In the genomic region with DNA sequence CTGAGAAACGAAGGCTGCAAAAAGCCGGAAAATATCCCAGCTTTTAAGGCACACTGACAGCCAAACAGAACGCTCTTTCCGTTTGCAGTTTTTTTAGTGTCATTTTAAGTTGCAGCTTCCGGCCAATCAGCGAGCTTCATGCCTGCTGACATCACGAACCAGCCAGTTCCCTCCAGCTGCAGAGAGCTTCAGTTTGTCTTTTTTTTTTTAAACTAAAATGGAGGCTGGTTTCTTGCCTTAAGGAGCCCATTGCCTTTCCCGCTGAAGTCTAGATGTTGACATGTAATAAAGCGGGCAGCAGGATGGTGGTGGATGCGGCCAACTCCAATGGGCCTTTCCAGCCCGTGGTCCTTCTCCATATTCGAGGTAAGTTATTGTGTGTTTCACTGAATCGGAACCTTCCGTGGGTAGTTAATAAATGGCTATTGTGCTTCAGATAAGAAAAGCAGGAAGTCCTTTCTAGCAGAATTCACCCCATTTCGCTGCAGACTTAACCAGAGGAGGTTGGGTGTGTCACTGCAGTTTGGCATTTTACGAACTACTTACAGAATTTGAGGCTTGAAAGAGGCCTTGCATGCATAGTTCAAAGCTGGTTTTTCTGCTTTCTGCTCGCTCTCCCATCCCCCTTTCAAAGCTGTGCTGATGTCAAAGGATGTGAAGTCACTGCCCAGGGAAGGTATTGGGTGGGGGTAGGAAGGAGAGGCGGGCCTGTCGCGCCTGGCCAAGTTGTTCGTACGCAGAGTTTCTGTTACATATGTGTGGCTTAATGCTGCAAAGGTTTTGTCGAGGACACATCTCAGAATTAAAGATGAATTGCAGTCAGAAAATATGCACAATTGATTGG, we compare ENCODE assay signal across 8 cellular contexts. TPM values are rescaled to one million over a fixed set of nuclear protein-coding genes. Genes with fewer than 3 reads are reported as not detected.
A peak's percentile ranks its signal among the peaks of the same experiment; 100 is the strongest.
DNase-seq lines count a peak whose midpoint lies in the region; ATAC-seq, FAIRE-seq and TF ChIP-seq lines count a peak whose summit lies in the region.

No MANE protein-coding gene starts in this region.

- TSS peak; percentile 93 for BruUV-seq in HepG2 (replicated peaks; lab: Mats Ljungman, UMichigan)

- TF ChIP-seq CTCF in dorsolateral prefrontal cortex (IDR thresholded peaks at IDR 0.05 in 54 of 56, conservative IDR thresholded peaks at IDR 0.05 in 2 of 56; ENCODE audit: low read depth in 1 of 56, partially characterized antibody in 56 of 56) (peak in 3 of 56 donors; percentile 12 to 13 (median 12)), HepG2 (CRISPR knock-in tag; IDR thresholded peaks at IDR 0.05) (no peak)

- ATAC-seq in GM19452 (IDR thresholded peaks at IDR 0.05; ENCODE audit: unreplicated experiment) (peak; percentile 81), HG03571 (IDR thresholded peaks at IDR 0.05; ENCODE audit: unreplicated experiment) (peak; percentile 74), HepG2 (peak; percentile 96)

- peaks cover 46% of the 10 kb centered on the region for H3K4me1 ChIP-seq in CD4-positive, alpha-beta memory T cell (ENCODE audit: insufficient read depth, low read length)
- H3K4me1 ChIP-seq in HepG2 (ENCODE audit: insufficient read depth, low read length): peaks cover 52% of the 10 kb centered on the region

- in situ Hi-C loops in HepG2 (cut with HindIII; ENCODE audit: extremely low pct_ligation_motif_present, low pct_unique_long_range_greater_than_20kb): no loop called here

- H3K36me3 ChIP-seq in CD4-positive, alpha-beta memory T cell (ENCODE audit: insufficient read depth, low read length): no peaks in the 10 kb centered on the region
- H3K36me3 ChIP-seq in HepG2 (replicated peaks in 1 of 2; ENCODE audit: control insufficient read depth in 1 of 2, insufficient read depth in 2 of 2, low read length in 2 of 2): peaks cover 3 to 19% of the 10 kb centered on the region in 2 experiments; a peak in 4 of 5 replicates

- no peak for TF ChIP-seq RAD21 in HepG2 (CRISPR knock-in tag; IDR thresholded peaks at IDR 0.05)

- TF ChIP-seq POLR2A in HepG2 (IDR thresholded peaks at IDR 0.05; ENCODE audit: insufficient read depth in 1 of 2, low read depth in 2 of 2, low read length in 2 of 2): peak; percentile 60 to 85

- H3K79me2 ChIP-seq in HepG2 (ENCODE audit: insufficient read depth, low read length): peaks cover 48% of the 10 kb centered on the region

- no peaks in the 10 kb centered on the region for H3K27me3 Mint-ChIP-seq in CD4-positive, alpha-beta memory T cell

- peak overlapping the region; percentile 92 for H3K9ac ChIP-seq in HepG2 (ENCODE audit: insufficient read depth, low read depth, low read length)

- CTCF ChIA-PET in CD4-positive, alpha-beta memory T cell (lab: Charles Lee; ENCODE audit: partially characterized antibody): interaction anchor here (0.6 to 8.1 kb wide), 13 partner anchors 10 to 103 kb away, joined by 3 to 67 read pairs (median 7); no protein-coding TSS in a partner anchor
- CTCF ChIA-PET in HepG2 (lab: Yijun Ruan, JAX; ENCODE audit: low intra/inter-chr PET ratio, low total read pairs): no interaction called here

- WGBS in HepG2 (ENCODE audit: low lambda C conversion rate): 1% methylated on average over 21 of the region's 23 CpGs

- H3K27me3 ChIP-seq in CD4-positive, alpha-beta memory T cell (ENCODE audit: insufficient read depth, low read length): no peaks in the 10 kb centered on the region
- H3K27me3 ChIP-seq in dorsolateral prefrontal cortex (no peaks in the 10 kb centered on the region), HepG2 (ENCODE audit: control insufficient read depth in 1 of 2, insufficient read depth in 2 of 2, low read length in 2 of 2) (no peaks in the 10 kb centered on the region)

- peaks cover 31 to 62% (median 46%) of the 10 kb centered on the region in 4 donors for H3K4me1 Mint-ChIP-seq in CD4-positive, alpha-beta memory T cell

- peak overlapping the region; percentile 85 for H3K4me2 ChIP-seq in HepG2 (ENCODE audit: low read depth, low read length)

- DNase-seq in CD4-positive, alpha-beta memory T cell: peak; percentile 91 to 97 (median 95)
- peak; percentile 92 for DNase-seq in NCI-H748 treated with DMSO at 0.1 percent for 48 hours (lab: John Stamatoyannopoulos, UW)
- peak; percentile 72 to 81 for DNase-seq in activated CD4-positive, alpha-beta T cell treated with anti-CD3 and anti-CD28 coated beads, Interleukin-2, amount 50 U/mL, for 48 hours
- peak; percentile 71 to 95 (median 86) for DNase-seq in dorsolateral prefrontal cortex
- DNase-seq in HepG2 (ENCODE audit: low spot score): peak; percentile 91
- DNase-seq in stimulated activated CD4-positive, alpha-beta T cell treated with anti-CD3 and anti-CD28 coated beads, Interleukin-4, amount 100 ng/mL, for 24 hours: peak; percentile 84

- no peak overlapping the region for H2AFZ ChIP-seq in HepG2 (ENCODE audit: low read length)

- no peaks in the 10 kb centered on the region for H3K9me3 Mint-ChIP-seq in CD4-positive, alpha-beta memory T cell

- H3K27ac ChIP-seq in CD4-positive, alpha-beta memory T cell (ENCODE audit: low read depth, low read length): peak overlapping the region; percentile 98
- peak overlapping the region; percentile 90 to 100 (median 98) for H3K27ac ChIP-seq in dorsolateral prefrontal cortex
- H3K27ac ChIP-seq in HepG2 (ENCODE audit: extremely low read length, insufficient read depth, low read length): peak overlapping the region; percentile 99

- POLR2A ChIA-PET in CD4-positive, alpha-beta memory T cell (lab: Charles Lee; ENCODE audit: partially characterized antibody): interaction anchor here (0.6 to 20.4 kb wide), 22 partner anchors 9 to 1743 kb away, joined by 3 to 1038 read pairs (median 14); no protein-coding TSS in a partner anchor
- POLR2A ChIA-PET in HepG2 (lab: Yijun Ruan, JAX): interaction anchor here (0.6 to 1.5 kb wide), 10 partner anchors 10 to 511 kb away, joined by 3 to 15 read pairs (median 5); no protein-coding TSS in a partner anchor

- FAIRE-seq in HepG2 (lab: Jason Lieb, UNC): peak; percentile 97

- TF ChIP-seq EP300 in HepG2 (IDR thresholded peaks at IDR 0.05; ENCODE audit: low read depth in 2 of 2, low read length in 2 of 2) (0 out of 4 replicates have a peak, but pooled peaks of 1 of the 2 experiments have one; percentile 3), HepG2 (CRISPR knock-in tag; IDR thresholded peaks at IDR 0.05; ENCODE audit: borderline replicate concordance) (peak; percentile 52; the same call in 1 of the 2 replicates)

- intact Hi-C loops in CD4-positive, alpha-beta memory T cell (cut with micrococcal nuclease): loop anchor here (1.0 to 5.0 kb wide), 6 partner anchors 8 to 103 kb away; a partner anchor contains a TSS
- intact Hi-C loops in dorsolateral prefrontal cortex (cut with DNase I): loop anchor here (5.0 kb wide), 3 partner anchors 38 to 137 kb away; a partner anchor contains a TSS
- intact Hi-C loops in HepG2 (cut with micrococcal nuclease; ENCODE audit: unreplicated experiment): loop anchor here (2.0 to 5.0 kb wide), 2 partner anchors 38 to 139 kb away; no protein-coding TSS in a partner anchor

- H3K4me3 ChIP-seq in CD4-positive, alpha-beta memory T cell (ENCODE audit: low read length in 2 of 2): peak overlapping the region; percentile 85 to 97
- H3K4me3 ChIP-seq in dorsolateral prefrontal cortex (peak overlapping the region; percentile 44 to 99 (median 74)), HepG2 (replicated peaks in 1 of 3; ENCODE audit: insufficient read depth in 1 of 3, low read depth in 2 of 3, low read length in 3 of 3) (peak overlapping the region; percentile 73 to 84 (median 77))

- H3K9me3 ChIP-seq in CD4-positive, alpha-beta memory T cell (ENCODE audit: control insufficient read depth in 1 of 2, low read length in 2 of 2): no peaks in the 10 kb centered on the region
- no peaks in the 10 kb centered on the region for H3K9me3 ChIP-seq in HepG2 (ENCODE audit: low read length)

- peaks cover 30 to 37% of the 10 kb centered on the region in 2 donors for H3K36me3 Mint-ChIP-seq in CD4-positive, alpha-beta memory T cell

- H3K27ac Mint-ChIP-seq in CD4-positive, alpha-beta memory T cell: peak overlapping the region; percentile 97 to 100 (median 99)

- no peaks in the 10 kb centered on the region for H4K20me1 ChIP-seq in HepG2 (ENCODE audit: insufficient read depth, low read length)

- H3K4me3 Mint-ChIP-seq in CD4-positive, alpha-beta memory T cell: peak overlapping the region; percentile 90 to 97 (median 95)

TF ChIP-seq in HepG2, 621 proteins besides CTCF, POLR2A, EP300 and RAD21 (continues in another document):
- peak; percentile 79; the same call in 1 of the 2 replicates for TF ChIP-seq ZNF350 (CRISPR knock-in tag; IDR thresholded peaks at IDR 0.05; ENCODE audit: borderline replicate concordance, low read depth)

RNA-seq across cellular contexts. Expression of a gene that starts 48.4 kb away (rescaled TPM):
- total RNA-seq in CD4-positive, alpha-beta memory T cell: 100 to 1,000 TPM; 584 to 620 TPM
- 100 to 1,000 TPM; 273 to 278 TPM for polyA plus RNA-seq in CD4-positive, alpha-beta memory T cell
- total RNA-seq in dorsolateral prefrontal cortex (100 to 1,000 TPM; 150 to 242 (median 182) TPM), HepG2 (2016; rRNA removed; fragmentation: Illumina TruSeq; extraction: Trizol) (74.3 and 94.8 TPM in 2 replicates)
- 82.8 and 86.5 TPM in 2 replicates for total RNA-seq in HepG2 (2016; cell fraction: cytosol; rRNA removed; fragmentation: Illumina TruSeq; extraction: Trizol; ENCODE audit: low read depth)
- total RNA-seq in HepG2 (2016; cell fraction: insoluble cytoplasmic fraction; rRNA removed; fragmentation: Illumina TruSeq; extraction: Trizol): 71.4 and 92.2 TPM in 2 replicates
- 125 and 142 TPM in 2 replicates for total RNA-seq in HepG2 (2016; cell fraction: membrane; rRNA removed; fragmentation: Illumina TruSeq; extraction: Trizol)
- total RNA-seq in HepG2 (2016; cell fraction: nucleus; rRNA removed; fragmentation: Illumina TruSeq; extraction: Trizol): 51.6 and 56.6 TPM in 2 replicates
- polyA plus RNA-seq in HepG2 (2011; rRNA removed): 68.1 and 78.5 TPM in 2 replicates
- polyA plus RNA-seq in HepG2 (2011; cell fraction: cytosol; rRNA removed): 38.4 and 55.1 TPM in 2 replicates
- polyA plus RNA-seq in HepG2 (2011; cell fraction: nucleus; rRNA removed): 57.2 and 60.5 TPM in 2 replicates
- 61.1 and 92.0 TPM in 2 replicates for polyA plus RNA-seq in HepG2 (2012)
- 97.1 and 105 TPM in 2 replicates for polyA plus RNA-seq in HepG2 (2016; cell fraction: cytosol; fragmentation: Illumina TruSeq; extraction: Trizol; ENCODE audit: low read depth)
- 87.9 and 89.9 TPM in 2 replicates for polyA plus RNA-seq in HepG2 (2016; cell fraction: insoluble cytoplasmic fraction; fragmentation: Illumina TruSeq; extraction: Trizol; ENCODE audit: low read depth)
- polyA plus RNA-seq in HepG2 (2016; cell fraction: membrane; fragmentation: Illumina TruSeq; extraction: Trizol; ENCODE audit: low read depth): 110 and 121 TPM in 2 replicates
- 63.8 and 64.0 TPM in 2 replicates for polyA plus RNA-seq in HepG2 (2016; cell fraction: nucleus; fragmentation: Illumina TruSeq; extraction: Trizol; ENCODE audit: insufficient read depth, low read depth)
- 69.0 and 106 TPM in 2 replicates for polyA minus RNA-seq in HepG2 (2011; rRNA and poly(A)+ RNA removed; ENCODE audit: low replicate concordance)
- polyA minus RNA-seq in HepG2 (2011; cell fraction: cytosol; rRNA and poly(A)+ RNA removed): 67.1 and 70.9 TPM in 2 replicates
- polyA minus RNA-seq in HepG2 (2011; cell fraction: nucleus; rRNA and poly(A)+ RNA removed): 110 and 115 TPM in 2 replicates

Comparison
In these comparisons a context has a peak if more than half of its experiments do, and no peak if none do; other contexts are left out.
1. Peak in every context shown above with its lines: DNase-seq, ATAC-seq, H3K4me3 ChIP-seq and H3K27ac ChIP-seq.